8 cellular contexts compared by ENCODE assay signal in the genomic region with DNA sequence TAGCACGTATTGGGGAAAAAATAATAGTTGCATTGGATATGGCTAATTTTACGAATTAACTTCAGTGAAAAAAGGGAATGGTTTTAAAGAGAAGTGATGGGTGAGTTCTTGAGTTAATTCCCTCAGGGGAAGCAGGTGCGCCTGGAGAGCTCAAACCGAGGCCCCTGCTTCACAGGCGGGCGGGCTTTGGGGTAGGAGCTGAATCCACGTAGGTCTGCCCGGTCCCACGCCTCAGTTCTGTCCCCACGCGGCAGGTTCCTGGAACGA. TPM values are rescaled to one million over a fixed set of nuclear protein-coding genes. Genes with fewer than 3 reads are reported as not detected.
DNase-seq lines count a peak whose midpoint lies in the region; ATAC-seq and TF ChIP-seq lines count a peak whose summit lies in the region.

No MANE protein-coding gene starts in this region.

- H3K4me3 Mint-ChIP-seq in CD8-positive, alpha-beta T cell, result peak overlapping the region; percentile 85

- peaks cover 7% of the 10 kb centered on the region for H3K4me1 Mint-ChIP-seq in CD8-positive, alpha-beta T cell (ENCODE audit: low read depth)

- no peak for ATAC-seq in CD8-positive, alpha-beta T cell

- H3K18ac ChIP-seq in neuronal stem cell (ENCODE audit: low read length), result peak overlapping the region; percentile 6

- H3K4me1 ChIP-seq in CD8-positive, alpha-beta T cell (ENCODE audit: insufficient read depth, low read length), result peaks cover 11% of the 10 kb centered on the region
- peaks cover 15 to 18% of the 10 kb centered on the region in 2 donors for H3K4me1 ChIP-seq in duodenal mucosa (ENCODE audit: control insufficient read depth in 1 of 2, insufficient read depth in 2 of 2, low read length in 2 of 2)
- no peaks in the 10 kb centered on the region for H3K4me1 ChIP-seq in neuronal stem cell (ENCODE audit: control insufficient read depth in 2 of 2, insufficient read depth in 1 of 2, low read depth in 1 of 2, low read length in 2 of 2)

- no peak overlapping the region for H4K91ac ChIP-seq in neuronal stem cell (ENCODE audit: low read depth, low read length, poor library complexity)

- H2AFZ ChIP-seq in neuronal stem cell (ENCODE audit: low read length), result peak overlapping the region; percentile 99

- H3K27me3 ChIP-seq in CD8-positive, alpha-beta T cell (ENCODE audit: insufficient read depth, low read length), result no peaks in the 10 kb centered on the region
- H3K27me3 ChIP-seq in duodenal mucosa (ENCODE audit: control insufficient read depth in 1 of 2, insufficient read depth in 2 of 2, low read length in 2 of 2) (no peaks in the 10 kb centered on the region), neuronal stem cell (ENCODE audit: control insufficient read depth in 3 of 3, insufficient read depth in 3 of 3, low read depth in 1 of 3, low read length in 3 of 3) (no peaks in the 10 kb centered on the region)

- intact Hi-C loops in CD8-positive, alpha-beta T cell (cut with DNase I, micrococcal nuclease), result loop anchor here (1.0 to 10.0 kb wide), 6 partner anchors 44 to 461 kb away; partner anchors contain the start of genes DCAF17 (in 2 of the 2) and GORASP2 (in 2 of the 2)

- no peak for TF ChIP-seq CTCF in CD8-positive, alpha-beta T cell (IDR thresholded peaks at IDR 0.05)

- POLR2A ChIA-PET in CD8-positive, alpha-beta T cell (lab: Charles Lee), result interaction anchor here (0.6 to 2.6 kb wide), 7 partner anchors 11 to 443 kb away, joined by 4 to 9 read pairs (median 5); partner anchors contain the start of gene GORASP2

- H3K27ac Mint-ChIP-seq in CD8-positive, alpha-beta T cell, result peak overlapping the region; percentile 49

- no peak for DNase-seq in CD8-positive, alpha-beta T cell
- DNase-seq in NCI-H526 treated with DMSO at 0.1 percent for 48 hours (lab: John Stamatoyannopoulos, UW), result peak; percentile 59
- no peak for DNase-seq in neuronal stem cell (ENCODE audit: low spot score)
- no peak for DNase-seq in activated gamma-delta T cell treated with Interleukin-2 at 50 U/mL for 16 hours
- DNase-seq in activated CD4-positive, alpha-beta T cell treated with anti-CD3 and anti-CD28 coated beads, Interleukin-2, amount 50 U/mL, for 1 hour, result no peak
- DNase-seq in kidney glomerular epithelial cell (lab: John Stamatoyannopoulos, UW), result no peak
- no peak for DNase-seq in erythroblast (lab: John Stamatoyannopoulos, UW)

- H2BK12ac ChIP-seq in neuronal stem cell (ENCODE audit: low read length), result no peak overlapping the region

- H3K9me3 Mint-ChIP-seq in CD8-positive, alpha-beta T cell, result no peaks in the 10 kb centered on the region

- no peak overlapping the region for H4K8ac ChIP-seq in neuronal stem cell (ENCODE audit: low read depth, low read length)

- peak overlapping the region; percentile 75 for H3K4me3 ChIP-seq in CD8-positive, alpha-beta T cell (ENCODE audit: low read depth, low read length)
- H3K4me3 ChIP-seq in duodenal mucosa (ENCODE audit: low read depth in 1 of 2, low read length in 2 of 2), result peak overlapping the region; percentile 77 to 83
- peak overlapping the region in 1 of 2 donors; percentile 25 for H3K4me3 ChIP-seq in neuronal stem cell (ENCODE audit: low read length in 2 of 2)

- no peaks in the 10 kb centered on the region for H3K9me3 ChIP-seq in CD8-positive, alpha-beta T cell (ENCODE audit: low read length)
- no peaks in the 10 kb centered on the region for H3K9me3 ChIP-seq in duodenal mucosa (ENCODE audit: control insufficient read depth in 1 of 2, low read length in 2 of 2)
- no peaks in the 10 kb centered on the region for H3K9me3 ChIP-seq in neuronal stem cell (replicated peaks in 1 of 2; ENCODE audit: control insufficient read depth in 2 of 2, insufficient read depth in 1 of 2, low read depth in 1 of 2, low read length in 2 of 2)

- no peak overlapping the region for H2BK5ac ChIP-seq in neuronal stem cell (ENCODE audit: low read length)

- H3K36me3 Mint-ChIP-seq in CD8-positive, alpha-beta T cell, result peaks cover 3% of the 10 kb centered on the region

- peak overlapping the region; percentile 67 for H3K4me2 ChIP-seq in neuronal stem cell (ENCODE audit: insufficient read depth, low read length, poor library complexity, severe bottlenecking)

- H3K79me1 ChIP-seq in neuronal stem cell (ENCODE audit: low read depth, low read length), result no peaks in the 10 kb centered on the region

- H3K9ac ChIP-seq in duodenal mucosa (ENCODE audit: low read depth in 1 of 2, low read length in 2 of 2) (peak overlapping the region in 1 of 2 donors; percentile 44), neuronal stem cell (ENCODE audit: low read depth, low read length, poor library complexity) (no peak overlapping the region)

- no peak overlapping the region for H3K4ac ChIP-seq in neuronal stem cell (ENCODE audit: low read length)

- H2BK15ac ChIP-seq in neuronal stem cell (ENCODE audit: low read length), result no peak overlapping the region

- H3K23ac ChIP-seq in neuronal stem cell (ENCODE audit: low read depth, low read length, poor library complexity), result peak overlapping the region; percentile 75

- H3K27me3 Mint-ChIP-seq in CD8-positive, alpha-beta T cell (ENCODE audit: low read depth), result no peaks in the 10 kb centered on the region

- no peak overlapping the region for H3K14ac ChIP-seq in neuronal stem cell (ENCODE audit: low read length)

- no peak overlapping the region for H2BK120ac ChIP-seq in neuronal stem cell (ENCODE audit: low read depth, low read length)

- no peaks in the 10 kb centered on the region for H3K36me3 ChIP-seq in CD8-positive, alpha-beta T cell (ENCODE audit: insufficient read depth, low read length)
- H3K36me3 ChIP-seq in duodenal mucosa (ENCODE audit: control insufficient read depth in 1 of 2, insufficient read depth in 2 of 2, low read length in 2 of 2), result peaks cover 2 to 7% of the 10 kb centered on the region in 2 donors
- H3K36me3 ChIP-seq in neuronal stem cell (replicated peaks in 1 of 2; ENCODE audit: control insufficient read depth in 2 of 2, insufficient read depth in 2 of 2, low read length in 2 of 2), result peaks cover 0 to 9% of the 10 kb centered on the region in 2 donors

- no peak overlapping the region for H2AK5ac ChIP-seq in neuronal stem cell (ENCODE audit: low read depth, low read length)

- H3K27ac ChIP-seq in CD8-positive, alpha-beta T cell (ENCODE audit: low read depth, low read length), result no peak overlapping the region
- H3K27ac ChIP-seq in duodenal mucosa (ENCODE audit: low read depth, low read length) (no peak overlapping the region), neuronal stem cell (replicated peaks; ENCODE audit: low read length) (no peak overlapping the region)

- TF ChIP-seq POLR2A in erythroblast (IDR thresholded peaks at IDR 0.05; ENCODE audit: low read length), result no peak

- CTCF ChIA-PET in CD8-positive, alpha-beta T cell (lab: Charles Lee), result interaction anchor here (0.5 to 4.1 kb wide), 28 partner anchors 10 to 448 kb away, joined by 3 to 49 read pairs (median 4); partner anchors contain the start of genes GORASP2 and TLK1

- no CpG with 5 or more reads among the region's 12 CpGs for WGBS in neuronal stem cell (ENCODE audit: extremely low coverage in 2 of 2, insufficient read length in 2 of 2, insufficient replicate concordance in 1 of 2), 2 donors

RNA-seq across cellular contexts. Expression of gene GORASP2, which starts 44.1 kb away (rescaled TPM):
- 100 to 1,000 TPM; 111 to 112 TPM for total RNA-seq in CD8-positive, alpha-beta T cell
- polyA plus RNA-seq in neuronal stem cell (2013, experiment 1 of 2), result 92.1 TPM
- 89.3 TPM for polyA plus RNA-seq in neuronal stem cell (2013, experiment 2 of 2)
